ENCODE assay signal across 22 cellular contexts in genomic region chr21:41197582-41197981, GRCh38. TPM values are rescaled to one million over a fixed set of nuclear protein-coding genes. Genes with fewer than 3 reads are reported as not detected.
A peak's percentile ranks its signal among the peaks of the same experiment; 100 is the strongest.
DNase-seq lines count a peak whose midpoint lies in the region; ATAC-seq, FAIRE-seq and TF ChIP-seq lines count a peak whose summit lies in the region.
"Had no signal": no experiment of that assay in that cellular context is flagged by ENCODE, and none has a peak within 500 bp of the region (broad histone marks: within the 10 kb centered on the region; RNA-seq: fewer than 3 reads in every experiment).

No MANE protein-coding gene starts in this region.

- intact Hi-C loops in body of pancreas (cut with DNase I) (no loop called here), mucosa of descending colon (cut with DNase I, micrococcal nuclease) (no loop called here), Caco-2 (cut with micrococcal nuclease; ENCODE audit: unreplicated experiment) (no loop called here)
- intact Hi-C loops in CD4-positive, alpha-beta T cell (cut with DNase I, micrococcal nuclease): no loop called here

- no peaks in the 10 kb centered on the region for H3K36me3 ChIP-seq in body of pancreas (replicated peaks in 1 of 2; ENCODE audit: insufficient read depth in 1 of 2, low read depth in 2 of 2)
- H3K36me3 ChIP-seq in mucosa of descending colon (ENCODE audit: low read depth): no peaks in the 10 kb centered on the region
- H3K36me3 ChIP-seq in small intestine (ENCODE audit: control insufficient read depth in 2 of 2, insufficient read depth in 2 of 2, low read length in 2 of 2): no peaks in the 10 kb centered on the region
- H3K36me3 ChIP-seq in Caco-2 (ENCODE audit: control insufficient read depth, insufficient read depth, low read length): no peaks in the 10 kb centered on the region
- H3K36me3 ChIP-seq: BLaER1 had no signal

- ATAC-seq in body of pancreas: peak; percentile 60
- peak; percentile 28 for ATAC-seq in mucosa of descending colon
- ATAC-seq in CD4-positive, alpha-beta T cell (ENCODE audit: poor library complexity): no peak

- H3K27me3 Mint-ChIP-seq in Caco-2 (ENCODE audit: insufficient read depth, unreplicated experiment): peaks cover 3% of the 10 kb centered on the region
- H3K27me3 Mint-ChIP-seq in CD4-positive, alpha-beta T cell: peaks cover 28% of the 10 kb centered on the region

- no TSS peak for BruUV-seq in Caco-2 (replicated peaks; lab: Mats Ljungman, UMichigan)

- TF ChIP-seq POLR2A in body of pancreas (IDR thresholded peaks at IDR 0.05): no peak

- no peaks in the 10 kb centered on the region for H3K4me1 Mint-ChIP-seq in Caco-2 (ENCODE audit: low read depth, unreplicated experiment)
- no peaks in the 10 kb centered on the region for H3K4me1 Mint-ChIP-seq in CD4-positive, alpha-beta T cell (ENCODE audit: low read depth)
- H3K4me1 Mint-ChIP-seq: CD4-positive, CD25-positive, alpha-beta regulatory T cell; CD8-positive, alpha-beta memory T cell had no signal

- POLR2A ChIA-PET in Caco-2 (lab: Charles Lee): no interaction called here
- POLR2A ChIA-PET in CD4-positive, alpha-beta T cell (lab: Charles Lee): no interaction called here

- H3K9me3 Mint-ChIP-seq in Caco-2 (ENCODE audit: unreplicated experiment): no peaks in the 10 kb centered on the region
- no peaks in the 10 kb centered on the region for H3K9me3 Mint-ChIP-seq in CD4-positive, alpha-beta T cell
- H3K9me3 Mint-ChIP-seq: CD4-positive, CD25-positive, alpha-beta regulatory T cell; CD8-positive, alpha-beta memory T cell had no signal

- TF ChIP-seq CTCF in body of pancreas (IDR thresholded peaks at IDR 0.05) (no peak), mucosa of descending colon (IDR thresholded peaks at IDR 0.05) (no peak), Caco-2 (IDR thresholded peaks at IDR 0.05; ENCODE audit: insufficient read depth in 1 of 2, low read depth in 1 of 2, low read length in 1 of 2, severe bottlenecking in 1 of 2, unreplicated experiment in 1 of 2) (no peak), coronary artery (IDR thresholded peaks at IDR 0.05) (no peak)
- TF ChIP-seq CTCF in CD4-positive, alpha-beta T cell (IDR thresholded peaks at IDR 0.05): no peak

- H3K4me3 Mint-ChIP-seq in Caco-2 (ENCODE audit: unreplicated experiment): no peak overlapping the region
- H3K4me3 Mint-ChIP-seq in CD4-positive, alpha-beta T cell: no peak overlapping the region
- H3K4me3 Mint-ChIP-seq: CD4-positive, CD25-positive, alpha-beta regulatory T cell; CD8-positive, alpha-beta memory T cell had no signal

- CTCF ChIA-PET in Caco-2 (lab: Charles Lee): no interaction called here
- CTCF ChIA-PET in CD4-positive, alpha-beta T cell (lab: Charles Lee): no interaction called here

- no peak for FAIRE-seq in small intestine (lab: Jason Lieb, UNC)
- FAIRE-seq: GM12891, GM18507 had no signal

- H3K4me3 ChIP-seq in body of pancreas (no peak overlapping the region), mucosa of descending colon (no peak overlapping the region), small intestine (ENCODE audit: low read depth in 1 of 2, low read length in 2 of 2) (no peak overlapping the region), Caco-2 (ENCODE audit: low read depth, low read length) (no peak overlapping the region), coronary artery (no peak overlapping the region)
- H3K4me3 ChIP-seq: BLaER1 had no signal

- H3K27me3 ChIP-seq in body of pancreas (no peaks in the 10 kb centered on the region), small intestine (ENCODE audit: control insufficient read depth in 2 of 2, insufficient read depth in 2 of 2, low read length in 2 of 2) (no peaks in the 10 kb centered on the region), Caco-2 (replicated peaks; ENCODE audit: control insufficient read depth, insufficient read depth, low read length) (no peaks in the 10 kb centered on the region)
- H3K27me3 ChIP-seq in CD4-positive, alpha-beta T cell (ENCODE audit: control insufficient read depth, insufficient read depth, low read length): no peaks in the 10 kb centered on the region
- H3K27me3 ChIP-seq: BLaER1 had no signal

- 50% methylated on average over 2 of the region's 2 CpGs for WGBS in body of pancreas, 2 donors
- WGBS in small intestine, 3 donors: 29 to 58% (median 44%) methylated on average over 2 of the region's 2 CpGs

- H3K27ac ChIP-seq in body of pancreas (peak overlapping the region in 2 of 4 donors; percentile 10 to 68), small intestine (ENCODE audit: low read depth in 1 of 2, low read length in 1 of 2) (no peak overlapping the region), coronary artery (no peak overlapping the region)
- H3K27ac ChIP-seq in CD4-positive, alpha-beta T cell (ENCODE audit: low read depth, low read length): no peak overlapping the region
- H3K27ac ChIP-seq: BLaER1, C4-2B had no signal

- DNase-seq in body of pancreas: no peak
- peak; percentile 40 for DNase-seq in kidney tubule cell (ENCODE audit: low spot score)
- no peak for DNase-seq in mucosa of descending colon
- peak; percentile 31 for DNase-seq in small intestine
- DNase-seq in Caco-2: no peak
- no peak for DNase-seq in H4 (ENCODE audit: low spot score)
- no peak for DNase-seq in coronary artery (ENCODE audit: low spot score)
- no peak for DNase-seq in CD4-positive, alpha-beta T cell
- DNase-seq: Calu3; CD4-positive, CD25-positive, alpha-beta regulatory T cell; CD8-positive, alpha-beta memory T cell; DMS53; DMS79 treated with DMSO at 0.1 percent for 48 hours; GF-D8; GOT3; H7; HCEC 1CT had no signal

- H3K4me1 ChIP-seq in body of pancreas (peaks cover 6% of the 10 kb centered on the region), mucosa of descending colon (ENCODE audit: low read depth) (peaks cover 4% of the 10 kb centered on the region), small intestine (ENCODE audit: control insufficient read depth in 2 of 2, insufficient read depth in 1 of 2, low read depth in 1 of 2, low read length in 1 of 2) (no peaks in the 10 kb centered on the region), Caco-2 (no peaks in the 10 kb centered on the region)
- H3K4me1 ChIP-seq: BLaER1 had no signal

- H3K9me3 ChIP-seq in body of pancreas (no peaks in the 10 kb centered on the region), mucosa of descending colon (no peaks in the 10 kb centered on the region), small intestine (ENCODE audit: control insufficient read depth, low read depth) (no peaks in the 10 kb centered on the region), Caco-2 (no peaks in the 10 kb centered on the region)
- no peaks in the 10 kb centered on the region for H3K9me3 ChIP-seq in CD4-positive, alpha-beta T cell (ENCODE audit: control insufficient read depth, low read length)
- H3K9me3 ChIP-seq: BLaER1 had no signal

- no peak overlapping the region for H3K27ac Mint-ChIP-seq in Caco-2 (ENCODE audit: unreplicated experiment)
- no peak overlapping the region for H3K27ac Mint-ChIP-seq in CD4-positive, alpha-beta T cell
- H3K27ac Mint-ChIP-seq: CD4-positive, CD25-positive, alpha-beta regulatory T cell; CD8-positive, alpha-beta memory T cell had no signal

- peaks cover 5% of the 10 kb centered on the region for H3K36me3 Mint-ChIP-seq in Caco-2 (ENCODE audit: insufficient read depth, unreplicated experiment)
- H3K36me3 Mint-ChIP-seq in CD4-positive, alpha-beta T cell (ENCODE audit: low read depth): no peaks in the 10 kb centered on the region
- H3K36me3 Mint-ChIP-seq: CD4-positive, CD25-positive, alpha-beta regulatory T cell; CD8-positive, alpha-beta memory T cell had no signal

RNA-seq across cellular contexts. Expression of gene BACE2, which starts 29.6 kb away (rescaled TPM):
- 100 to 1,000 TPM in 1 of 2 donors, 10 to 100 TPM in 1; 86.4 to 107 TPM for total RNA-seq in body of pancreas
- total RNA-seq in mucosa of descending colon: 100 to 1,000 TPM in 1 of 3 donors, 10 to 100 TPM in 2; 37.2 to 115 (median 51.2) TPM
- polyA plus RNA-seq in small intestine: 10 to 100 TPM in 1 of 3 donors, 1 to 10 TPM in 2; 3.2 to 56.1 (median 4.0) TPM
- total RNA-seq in Caco-2 (2022): 8.8 and 10.1 TPM in 2 replicates
- 85.6 and 109 TPM in 2 replicates for total RNA-seq in H4 (2014; rRNA removed; shearing (Covaris generic))
- total RNA-seq in CD4-positive, alpha-beta T cell: under 1 TPM in 1 of 2 experiments, not detected in 1; 0.16 TPM
- total RNA-seq: G401 had no signal

Comparison
In these comparisons a context has a peak if more than half of its experiments do, and no peak if none do; other contexts are left out.
1. DNase-seq: peak in kidney tubule cell (single experiment) and small intestine (single experiment); none in body of pancreas (0 of 4), mucosa of descending colon (0 of 3), Caco-2 (0 of 2), H4 (single experiment), coronary artery (single experiment) and CD4-positive, alpha-beta T cell (0 of 10).